21 cellular contexts compared by ENCODE assay signal in genomic region chr18:9694952-9695495, GRCh38. TPM values are rescaled to one million over a fixed set of nuclear protein-coding genes. Genes with fewer than 3 reads are reported as not detected.
A peak's percentile ranks its signal among the peaks of the same experiment; 100 is the strongest.
DNase-seq lines count a peak whose midpoint lies in the region; ATAC-seq, FAIRE-seq and TF ChIP-seq lines count a peak whose summit lies in the region.
"Had no signal": no experiment of that assay in that cellular context is flagged by ENCODE, and none has a peak within 500 bp of the region (broad histone marks: within the 10 kb centered on the region; RNA-seq: fewer than 3 reads in every experiment).

No MANE protein-coding gene starts in this region.

- TF ChIP-seq POLR2A in HepG2 (IDR thresholded peaks at IDR 0.05; ENCODE audit: insufficient read depth in 1 of 2, low read depth in 2 of 2, low read length in 2 of 2) (no peak), tibial nerve (IDR thresholded peaks at IDR 0.05) (no peak)

- H3K36me3 ChIP-seq in HepG2 (replicated peaks in 1 of 2; ENCODE audit: control insufficient read depth in 1 of 2, insufficient read depth in 2 of 2, low read length in 2 of 2) = no peaks in the 10 kb centered on the region
- H3K36me3 ChIP-seq in upper lobe of right lung = no peaks in the 10 kb centered on the region
- no peaks in the 10 kb centered on the region for H3K36me3 ChIP-seq in tibial nerve
- H3K36me3 ChIP-seq: BLaER1 treated with 17β-estradiol and CSF1 and Interleukin-3, amounts not matched to agents 10 nM and 100 nM; SJSA1 had no signal

- H3K4me1 ChIP-seq in HepG2 (ENCODE audit: insufficient read depth, low read length) = peaks cover under 1% of the 10 kb centered on the region; the same call in 1 of the 2 replicates
- peaks cover under 1% of the 10 kb centered on the region for H3K4me1 ChIP-seq in upper lobe of right lung
- no peaks in the 10 kb centered on the region for H3K4me1 ChIP-seq in tibial nerve

- TF ChIP-seq CTCF in HepG2 (CRISPR knock-in tag; IDR thresholded peaks at IDR 0.05) = 0 out of 2 replicates have a peak, but pooled peaks have one; percentile 18
- no peak for TF ChIP-seq CTCF in upper lobe of right lung (IDR thresholded peaks at IDR 0.05)
- TF ChIP-seq CTCF in tibial nerve (IDR thresholded peaks at IDR 0.05) = no peak

- no TSS peak for BruUV-seq in HepG2 (replicated peaks; lab: Mats Ljungman, UMichigan)

- no peak for TF ChIP-seq RAD21 in HepG2 (CRISPR knock-in tag; IDR thresholded peaks at IDR 0.05)

- no peaks in the 10 kb centered on the region for H4K20me1 ChIP-seq in HepG2 (ENCODE audit: insufficient read depth, low read length)
- H4K20me1 ChIP-seq: BLaER1 treated with 17β-estradiol and CSF1 and Interleukin-3, amounts not matched to agents 10 nM and 100 nM had no signal

- in situ Hi-C loops in HepG2 (cut with HindIII; ENCODE audit: extremely low pct_ligation_motif_present, low pct_unique_long_range_greater_than_20kb) = no loop called here

- TF ChIP-seq EP300 in HepG2 (IDR thresholded peaks at IDR 0.05; ENCODE audit: low read depth in 2 of 2, low read length in 2 of 2) = no peak
- TF ChIP-seq EP300 in HepG2 (CRISPR knock-in tag; IDR thresholded peaks at IDR 0.05; ENCODE audit: borderline replicate concordance) = no peak
- no peak for TF ChIP-seq EP300 in tibial nerve (IDR thresholded peaks at IDR 0.05)

- intact Hi-C loops in HepG2 (cut with micrococcal nuclease; ENCODE audit: unreplicated experiment) (no loop called here), upper lobe of right lung (cut with DNase I) (no loop called here)

- H3K27me3 ChIP-seq in HepG2 (ENCODE audit: control insufficient read depth in 1 of 2, insufficient read depth in 2 of 2, low read length in 2 of 2) = no peaks in the 10 kb centered on the region
- no peaks in the 10 kb centered on the region for H3K27me3 ChIP-seq in upper lobe of right lung
- no peaks in the 10 kb centered on the region for H3K27me3 ChIP-seq in tibial nerve
- H3K27me3 ChIP-seq: BLaER1 treated with 17β-estradiol and CSF1 and Interleukin-3, amounts not matched to agents 10 nM and 100 nM; SJSA1 had no signal

- ATAC-seq in HepG2 (peak; percentile 41; the same call in 1 of the 3 replicates), upper lobe of right lung (peak; percentile 35), GM18867 (IDR thresholded peaks at IDR 0.05; ENCODE audit: unreplicated experiment) (no peak)

- DNase-seq in DMS53 (lab: John Stamatoyannopoulos, UW) = peak; percentile 24
- DNase-seq in DMS53 treated with DMSO at 0.1 percent for 48 hours (lab: John Stamatoyannopoulos, UW; ENCODE audit: unreplicated experiment) = no peak
- peak; percentile 36 for DNase-seq in NCI-H69 (lab: John Stamatoyannopoulos, UW)
- DNase-seq in HepG2 (ENCODE audit: low spot score) = no peak
- no peak for DNase-seq in upper lobe of right lung
- no peak for DNase-seq in tibial nerve (ENCODE audit: low spot score in 2 of 2)
- no peak for DNase-seq in NCI-H2171 (lab: John Stamatoyannopoulos, UW)
- DNase-seq: DMS 273 treated with DMSO at 0.1 percent for 48 hours, EL, HCEC 1CT, KG1, NCI-H1092 treated with DMSO at 0.1 percent for 48 hours, NCI-H1694, NCI-H2171 treated with DMSO at 0.1 percent for 48 hours, NCI-H510A treated with DMSO at 0.1 percent for 48 hours, SW 1271 had no signal

- no peak overlapping the region for H3K9ac ChIP-seq in HepG2 (ENCODE audit: insufficient read depth, low read depth, low read length)
- H3K9ac ChIP-seq: BLaER1 treated with 17β-estradiol and CSF1 and Interleukin-3, amounts not matched to agents 10 nM and 100 nM had no signal

- CTCF ChIA-PET in HepG2 (lab: Yijun Ruan, JAX; ENCODE audit: low intra/inter-chr PET ratio, low total read pairs) = no interaction called here

- no peaks in the 10 kb centered on the region for H3K9me3 ChIP-seq in HepG2 (ENCODE audit: low read length)
- no peaks in the 10 kb centered on the region for H3K9me3 ChIP-seq in upper lobe of right lung
- H3K9me3 ChIP-seq in tibial nerve = no peaks in the 10 kb centered on the region
- H3K9me3 ChIP-seq: BLaER1 treated with 17β-estradiol and CSF1 and Interleukin-3, amounts not matched to agents 10 nM and 100 nM; SJSA1 had no signal

- H3K27ac ChIP-seq in HepG2 (ENCODE audit: extremely low read length, insufficient read depth, low read length) = no peak overlapping the region
- H3K27ac ChIP-seq in upper lobe of right lung = no peak overlapping the region
- H3K27ac ChIP-seq in tibial nerve = no peak overlapping the region
- H3K27ac ChIP-seq: 22Rv1; BLaER1 treated with 17β-estradiol and CSF1 and Interleukin-3, amounts not matched to agents 10 nM and 100 nM; SJSA1 had no signal

- H3K4me3 ChIP-seq in HepG2 (replicated peaks in 1 of 3; ENCODE audit: insufficient read depth in 1 of 3, low read depth in 2 of 3, low read length in 3 of 3) (no peak overlapping the region), upper lobe of right lung (no peak overlapping the region), tibial nerve (no peak overlapping the region)
- H3K4me3 ChIP-seq: BLaER1 treated with 17β-estradiol and CSF1 and Interleukin-3, amounts not matched to agents 10 nM and 100 nM; SJSA1 had no signal

- no peaks in the 10 kb centered on the region for H3K79me2 ChIP-seq in HepG2 (ENCODE audit: insufficient read depth, low read length)

- POLR2A ChIA-PET in HepG2 (lab: Yijun Ruan, JAX) = no interaction called here

- no peak overlapping the region for H3K4me2 ChIP-seq in HepG2 (ENCODE audit: low read depth, low read length)

- no peak overlapping the region for H2AFZ ChIP-seq in HepG2 (ENCODE audit: low read length)

- WGBS in HepG2 (ENCODE audit: low lambda C conversion rate) = 24% methylated on average over 3 of the region's 3 CpGs
- WGBS in tibial nerve, 2 donors = 85 to 90% methylated on average over 3 of the region's 3 CpGs

- no peak for FAIRE-seq in HepG2 (lab: Jason Lieb, UNC)
- FAIRE-seq: HTR-8/SVneo had no signal

TF ChIP-seq in HepG2, 621 proteins besides CTCF, POLR2A, EP300 and RAD21:
- TF ChIP-seq ZNF570 (CRISPR knock-in tag; IDR thresholded peaks at IDR 0.05; ENCODE audit: borderline replicate concordance) (no peak), EEA1 (CRISPR knock-in tag; IDR thresholded peaks at IDR 0.05; ENCODE audit: borderline replicate concordance) (no peak), TOPORS (CRISPR knock-in tag; IDR thresholded peaks at IDR 0.05) (no peak), STAG1 (CRISPR knock-in tag; IDR thresholded peaks at IDR 0.05) (0 out of 2 replicates have a peak, but pooled peaks have one; percentile 20), ZNF503 (CRISPR knock-in tag; IDR thresholded peaks at IDR 0.05) (no peak), REXO4 (CRISPR knock-in tag; IDR thresholded peaks at IDR 0.05; ENCODE audit: borderline replicate concordance) (no peak), ZNF17 (CRISPR knock-in tag; IDR thresholded peaks at IDR 0.05) (no peak), MYC (CRISPR knock-in tag; IDR thresholded peaks at IDR 0.05; ENCODE audit: borderline replicate concordance) (no peak)

RNA-seq across cellular contexts. Expression of gene RAB31, which starts 13.1 kb away (rescaled TPM):
- total RNA-seq in HepG2 (2016; rRNA removed; fragmentation: Illumina TruSeq; extraction: Trizol) (1.7 and 3.6 TPM in 2 replicates), upper lobe of right lung (137 TPM), tibial nerve (10 to 100 TPM; 27.1 to 54.4 (median 44.3) TPM)
- 1.4 and 2.6 TPM in 2 replicates for total RNA-seq in HepG2 (2016; cell fraction: cytosol; rRNA removed; fragmentation: Illumina TruSeq; extraction: Trizol; ENCODE audit: low read depth)
- 2.9 TPM in 2 replicates for total RNA-seq in HepG2 (2016; cell fraction: insoluble cytoplasmic fraction; rRNA removed; fragmentation: Illumina TruSeq; extraction: Trizol)
- 3.1 and 3.4 TPM in 2 replicates for total RNA-seq in HepG2 (2016; cell fraction: membrane; rRNA removed; fragmentation: Illumina TruSeq; extraction: Trizol)
- total RNA-seq in HepG2 (2016; cell fraction: nucleus; rRNA removed; fragmentation: Illumina TruSeq; extraction: Trizol) = 1.4 and 2.6 TPM in 2 replicates
- polyA plus RNA-seq in HepG2 (2011; rRNA removed) = 0.73 and 1.1 TPM in 2 replicates
- polyA plus RNA-seq in HepG2 (2011; cell fraction: cytosol; rRNA removed) = 0.24 and 1.2 TPM in 2 replicates
- 8.7 and 12.9 TPM in 2 replicates for polyA plus RNA-seq in HepG2 (2011; cell fraction: nucleus; rRNA removed)
- 0.38 and 2.1 TPM in 2 replicates for polyA plus RNA-seq in HepG2 (2012)
- 4.4 and 5.7 TPM in 2 replicates for polyA plus RNA-seq in HepG2 (2016; cell fraction: cytosol; fragmentation: Illumina TruSeq; extraction: Trizol; ENCODE audit: low read depth)
- polyA plus RNA-seq in HepG2 (2016; cell fraction: insoluble cytoplasmic fraction; fragmentation: Illumina TruSeq; extraction: Trizol; ENCODE audit: low read depth) = 3.7 TPM in 2 replicates
- 2.6 and 3.5 TPM in 2 replicates for polyA plus RNA-seq in HepG2 (2016; cell fraction: membrane; fragmentation: Illumina TruSeq; extraction: Trizol; ENCODE audit: low read depth)
- polyA plus RNA-seq in HepG2 (2016; cell fraction: nucleus; fragmentation: Illumina TruSeq; extraction: Trizol; ENCODE audit: insufficient read depth, low read depth) = 2.9 and 3.0 TPM in 2 replicates
- 1.9 and 153 TPM in 2 replicates for polyA minus RNA-seq in HepG2 (2011; rRNA and poly(A)+ RNA removed; ENCODE audit: low replicate concordance)
- polyA minus RNA-seq in HepG2 (2011; cell fraction: cytosol; rRNA and poly(A)+ RNA removed) = 2.8 and 4.2 TPM in 2 replicates
- 5.3 and 5.5 TPM in 2 replicates for polyA minus RNA-seq in HepG2 (2011; cell fraction: nucleus; rRNA and poly(A)+ RNA removed)

Comparison
In these comparisons a context has a peak if more than half of its experiments do, and no peak if none do; other contexts are left out.
1. DNase-seq: peak in DMS53 (single experiment) and NCI-H69 (single experiment); none in DMS53 treated with DMSO at 0.1 percent for 48 hours (single experiment), HepG2 (single experiment), upper lobe of right lung (single experiment), tibial nerve (0 of 2) and NCI-H2171 (single experiment).
2. RNA of gene RAB31, which starts 13.1 kb away (total RNA-seq): 137 TPM in upper lobe of right lung (single experiment) and 27.1 to 54.4 TPM in tibial nerve; 1.4 to 3.6 TPM in HepG2; every median in the first group is over 4 times any median in the second.